Comparison of ENCODE assay signal across 25 cellular contexts in the genomic region with DNA sequence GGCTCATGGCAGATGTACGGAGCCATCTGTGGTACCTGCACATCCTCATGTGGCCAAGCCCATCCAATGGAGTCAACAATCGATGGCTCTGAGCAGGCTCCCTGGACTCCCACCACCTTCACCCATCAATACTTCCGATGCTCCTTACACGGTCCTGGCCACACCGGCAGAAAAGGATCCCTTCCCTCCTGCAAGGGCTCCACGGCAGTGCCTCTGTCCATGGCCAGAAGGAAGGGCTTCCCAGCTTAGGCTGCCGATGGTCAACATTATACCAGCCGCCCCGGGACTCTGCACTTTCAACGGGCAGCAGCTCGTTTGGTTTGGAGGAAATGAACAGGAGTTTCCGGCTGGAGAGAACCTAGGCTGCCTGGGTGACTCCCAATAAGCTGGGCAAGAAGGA. TPM values are rescaled to one million over a fixed set of nuclear protein-coding genes. Genes with fewer than 3 reads are reported as not detected.
"Had no signal": no experiment of that assay in that cellular context is flagged by ENCODE, and none has a peak within 500 bp of the region (broad histone marks: within the 10 kb centered on the region; RNA-seq: fewer than 3 reads in every experiment).

No MANE protein-coding gene starts in this region.

- DNase-seq: cortex of kidney; effector CD8-positive, alpha-beta T cell; endodermal cell; foreskin fibroblast; gastrocnemius medialis; head of caudate nucleus; left lung; mesenchymal stem cell; mucosa of descending colon; naive B cell; sigmoid colon; stimulated activated naive CD4-positive, alpha-beta T cell; stimulated activated naive CD8-positive, alpha-beta T cell treated with anti-CD3 and anti-CD28 coated beads, Interleukin-15, amount 100 ng/mL, for 72 hours; transverse colon; uterus had no signal

- H3K4me3 ChIP-seq: gastrocnemius medialis, left lung, mucosa of descending colon, prostate gland, right atrium auricular region, sigmoid colon, suprapubic skin, transverse colon, upper lobe of right lung, uterus had no signal

- H3K27me3 ChIP-seq: gastrocnemius medialis, left lung, right atrium auricular region, sigmoid colon, suprapubic skin, transverse colon, upper lobe of right lung, uterus had no signal

- H3K4me1 ChIP-seq: gastrocnemius medialis, left lung, prostate gland, right atrium auricular region, sigmoid colon, suprapubic skin, transverse colon, upper lobe of right lung, uterus had no signal

- ATAC-seq: esophagus mucosa; gastrocnemius medialis; left lung; mucosa of descending colon; natural killer cell treated with Interleukin-12 subunit alpha and Interleukin-12 subunit beta and Interleukin-15 and Interleukin-18, amount 100 ng/mL, for 72 hours; stimulated activated naive CD8-positive, alpha-beta T cell treated with anti-CD3 and anti-CD28 coated beads, Interleukin-15, amount 100 ng/mL, for 72 hours; upper lobe of right lung had no signal

- H3K27ac ChIP-seq: epithelial cell of prostate, gastrocnemius medialis, left lung, prostate gland, right atrium auricular region, sigmoid colon, suprapubic skin, transverse colon, upper lobe of right lung, uterus had no signal

- H3K36me3 ChIP-seq: prostate gland, transverse colon, uterus had no signal

- H3K9me3 ChIP-seq: gastrocnemius medialis, prostate gland, right atrium auricular region, sigmoid colon, suprapubic skin, transverse colon, upper lobe of right lung, uterus had no signal

- FAIRE-seq: kidney had no signal

RNA-seq across cellular contexts. Expression of gene NLRC3, which starts 21.0 kb away (rescaled TPM):
- total RNA-seq: neural crest cell, osteocyte had no signal
